8 cellular contexts compared by ENCODE assay signal in genomic region chr5:65722575-65723424, GRCh38. TPM values are rescaled to one million over a fixed set of nuclear protein-coding genes. Genes with fewer than 3 reads are reported as not detected.
DNase-seq lines count a peak whose midpoint lies in the region; ATAC-seq and TF ChIP-seq lines count a peak whose summit lies in the region.

No MANE protein-coding gene starts in this region.

- H3K4me3 ChIP-seq in KMS-11 (IDR thresholded peaks at IDR 0.05; ENCODE audit: insufficient read depth, low read depth, low read length) (no peak overlapping the region), SK-N-MC (peak overlapping the region; percentile 93), ectodermal cell (ENCODE audit: insufficient read depth, low read depth, low read length) (peak overlapping the region; percentile 91), right lobe of liver (peak overlapping the region; percentile 85 to 91 (median 87))

- no peaks in the 10 kb centered on the region for H3K9me3 ChIP-seq in SK-N-MC (ENCODE audit: low read depth, low read length)
- no peaks in the 10 kb centered on the region for H3K9me3 ChIP-seq in ectodermal cell (ENCODE audit: control insufficient read depth, low read length)
- H3K9me3 ChIP-seq in right lobe of liver = no peaks in the 10 kb centered on the region

- intact Hi-C loops in Right ventricle myocardium inferior (cut with DNase I) (no loop called here), cardiac septum (cut with DNase I) (loop anchor here (2.0 to 10.0 kb wide), 2 partner anchors 204 to 422 kb away; partner anchors contain the start of genes ERBIN and SREK1), right lobe of liver (cut with DNase I) (loop anchor here in 1 of 2 donors (10.0 kb wide), 1 partner anchor 212 kb away; no protein-coding TSS in a partner anchor)

- H3K4me1 ChIP-seq in KMS-11 (ENCODE audit: low read depth, poor library complexity, severe bottlenecking) (peaks cover 44% of the 10 kb centered on the region), ectodermal cell (ENCODE audit: control insufficient read depth, insufficient read depth, low read length) (no peaks in the 10 kb centered on the region), right lobe of liver (peaks cover 0 to 13% (median 0%) of the 10 kb centered on the region in 4 donors)

- peak overlapping the region; percentile 99 for H2AFZ ChIP-seq in KMS-11 (ENCODE audit: low read depth)

- no peaks in the 10 kb centered on the region for H4K20me1 ChIP-seq in KMS-11 (ENCODE audit: insufficient read depth)

- peak overlapping the region; percentile 41 for H3K27ac ChIP-seq in KMS-11
- H3K27ac ChIP-seq in SK-N-MC = peak overlapping the region; percentile 68; the same call in 1 of the 2 replicates
- peak overlapping the region; percentile 65 for H3K27ac ChIP-seq in ectodermal cell (ENCODE audit: insufficient read depth, low read depth, low read length, poor library complexity, severe bottlenecking)
- peak overlapping the region; percentile 34 to 79 (median 67) for H3K27ac ChIP-seq in right lobe of liver

- H3K36me3 ChIP-seq in KMS-11 (ENCODE audit: insufficient read depth) (no peaks in the 10 kb centered on the region), SK-N-MC (ENCODE audit: insufficient read depth, low read length) (no peaks in the 10 kb centered on the region; the same call in none of the 2 replicates), ectodermal cell (ENCODE audit: control insufficient read depth, insufficient read depth, low read length) (no peaks in the 10 kb centered on the region), right lobe of liver (no peaks in the 10 kb centered on the region)

- no peaks in the 10 kb centered on the region for H3K27me3 ChIP-seq in KMS-11 (ENCODE audit: insufficient read depth, low read depth)
- H3K27me3 ChIP-seq in ectodermal cell (ENCODE audit: control insufficient read depth, insufficient read depth, low read length, poor library complexity, severe bottlenecking) = peaks cover 9% of the 10 kb centered on the region
- no peaks in the 10 kb centered on the region for H3K27me3 ChIP-seq in right lobe of liver

- H3K4me2 ChIP-seq in KMS-11 = peak overlapping the region; percentile 64

- peak; percentile 28 for ATAC-seq in Right ventricle myocardium inferior
- ATAC-seq in right lobe of liver = peak; percentile 25 to 49 (median 38)

- WGBS in ectodermal cell, 2 experiments = 2% methylated on average over 29 of the region's 29 CpGs
- WGBS in right lobe of liver (ENCODE audit: insufficient coverage, low coverage, low lambda C conversion rate, missing lambda C conversion rate) = 2% methylated on average over 20 of the region's 29 CpGs

- H3K79me2 ChIP-seq in KMS-11 (ENCODE audit: insufficient read depth, low read depth) = peaks cover 42% of the 10 kb centered on the region; the same call in 1 of the 2 replicates

- DNase-seq in Right ventricle myocardium inferior (ENCODE audit: missing footprints) = no peak
- DNase-seq in cardiac septum (ENCODE audit: low spot score) = no peak
- no peak for DNase-seq in SK-N-MC (ENCODE audit: low read depth, low spot score)
- DNase-seq in right lobe of liver = peak in 1 of 3 donors; percentile 66
- peak; percentile 74 for DNase-seq in superior temporal gyrus (ENCODE audit: extremely low spot score)
- no peak for DNase-seq in activated gamma-delta T cell treated with Interleukin-2 at 50 U/mL for 16 hours

- H3K9ac ChIP-seq in KMS-11 (peak overlapping the region; percentile 77), SK-N-MC (ENCODE audit: insufficient read length) (peak overlapping the region; percentile 79)

- no peak for TF ChIP-seq POLR2A in right lobe of liver (IDR thresholded peaks at IDR 0.05)

- TF ChIP-seq CTCF in KMS-11 (conservative IDR thresholded peaks at IDR 0.05; ENCODE audit: low read depth, low read length) = no peak
- no peak for TF ChIP-seq CTCF in right lobe of liver (IDR thresholded peaks at IDR 0.05)

RNA-seq across cellular contexts. Expression of gene NLN, which starts 0.8 kb away (rescaled TPM):
- 16.5 TPM for total RNA-seq in Right ventricle myocardium inferior
- 17.2 TPM for total RNA-seq in cardiac septum
- polyA plus RNA-seq in ectodermal cell (2013, experiment 1 of 4) = 43.6 TPM
- 45.3 TPM for polyA plus RNA-seq in ectodermal cell (2013, experiment 2 of 4)
- 20.6 TPM for polyA plus RNA-seq in ectodermal cell (2013, experiment 3 of 4)
- 21.8 TPM for polyA plus RNA-seq in ectodermal cell (2013, experiment 4 of 4)
- total RNA-seq in right lobe of liver = 10 to 100 TPM; 28.3 to 68.2 (median 36.7) TPM

RNA-seq across cellular contexts. Expression of gene SGTB, which starts 0.9 kb away (rescaled TPM):
- 4.3 TPM for total RNA-seq in Right ventricle myocardium inferior
- 9.5 TPM for total RNA-seq in cardiac septum
- 4.0 TPM for polyA plus RNA-seq in ectodermal cell (2013, experiment 1 of 4)
- 3.9 TPM for polyA plus RNA-seq in ectodermal cell (2013, experiment 2 of 4)
- 3.8 TPM for polyA plus RNA-seq in ectodermal cell (2013, experiment 3 of 4)
- 3.5 TPM for polyA plus RNA-seq in ectodermal cell (2013, experiment 4 of 4)
- total RNA-seq in right lobe of liver = 1 to 10 TPM; 1.9 to 5.0 (median 3.9) TPM
